Comparison of ENCODE assay signal across 13 cellular contexts in the genomic region with DNA sequence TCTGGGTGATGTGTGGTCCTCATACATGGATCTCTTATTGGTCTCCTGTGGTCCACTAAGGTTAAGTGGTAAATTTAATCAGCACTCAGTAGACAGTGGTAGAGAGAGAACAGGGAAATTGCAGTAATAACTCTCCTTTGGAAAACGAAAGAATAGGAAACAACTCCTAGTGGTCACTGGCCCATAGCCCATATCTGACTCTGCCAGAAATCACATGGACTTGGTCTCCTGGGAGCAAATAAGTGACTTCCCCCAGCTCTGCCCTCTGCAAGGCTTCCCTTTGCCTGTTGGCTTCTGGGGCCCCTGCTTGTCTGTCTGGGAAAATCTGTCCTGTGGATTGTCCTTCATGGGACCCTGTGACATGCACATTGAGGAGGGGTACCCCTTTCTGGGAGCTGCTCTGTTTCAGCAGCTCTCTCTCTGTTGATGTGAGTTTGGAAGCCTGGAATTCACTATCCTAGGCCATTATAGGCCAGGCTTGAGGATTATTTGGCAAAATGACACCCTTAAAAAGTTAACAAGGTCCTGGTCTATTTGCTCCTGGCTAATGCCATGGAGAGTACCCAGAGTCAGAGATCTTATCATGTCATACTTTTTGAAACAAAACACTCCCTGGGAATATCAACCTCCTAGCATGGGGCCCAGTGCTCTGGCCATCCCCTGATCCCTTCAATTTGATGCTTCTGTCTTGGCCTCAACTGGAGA. TPM values are rescaled to one million over a fixed set of nuclear protein-coding genes. Genes with fewer than 3 reads are reported as not detected.
DNase-seq lines count a peak whose midpoint lies in the region; ATAC-seq and TF ChIP-seq lines count a peak whose summit lies in the region.
"Had no signal": no experiment of that assay in that cellular context is flagged by ENCODE, and none has a peak within 500 bp of the region (broad histone marks: within the 10 kb centered on the region; RNA-seq: fewer than 3 reads in every experiment).

No MANE protein-coding gene starts in this region.

- H3K4me3 Mint-ChIP-seq in activated T-helper 2 cell treated with anti-CD3 and anti-CD28 coated beads, Interferon-gamma antibody, Interleukin-2, Interleukin-4, amounts not matched to agents 10 μg/mL and 5 μg/mL and 100 μg/mL, durations not matched to agents 14 hours and 24 hours and 36 hours (ENCODE audit: low read depth), result no peak overlapping the region
- H3K4me3 Mint-ChIP-seq: activated T-cell treated with anti-CD3 and anti-CD28 coated beads, Interleukin-2, amount 50 U/mL, for 24 hours had no signal

- H3K27ac Mint-ChIP-seq in activated T-helper 2 cell treated with anti-CD3 and anti-CD28 coated beads, Interferon-gamma antibody, Interleukin-2, Interleukin-4, amounts not matched to agents 10 μg/mL and 5 μg/mL and 100 μg/mL, durations not matched to agents 14 hours and 24 hours and 36 hours, result no peak overlapping the region
- H3K27ac Mint-ChIP-seq: activated T-cell treated with anti-CD3 and anti-CD28 coated beads, Interleukin-2, amount 50 U/mL, for 24 hours had no signal

- H3K4me3 ChIP-seq in adrenal gland (no peak overlapping the region), stomach (no peak overlapping the region)
- H3K4me3 ChIP-seq: cardiac muscle cell, esophagus muscularis mucosa had no signal

- H3K36me3 Mint-ChIP-seq in activated T-helper 2 cell treated with anti-CD3 and anti-CD28 coated beads, Interferon-gamma antibody, Interleukin-2, Interleukin-4, amounts not matched to agents 10 μg/mL and 5 μg/mL and 100 μg/mL, durations not matched to agents 14 hours and 24 hours and 36 hours (ENCODE audit: low read depth), result no peaks in the 10 kb centered on the region

- H3K27me3 Mint-ChIP-seq in activated T-helper 2 cell treated with anti-CD3 and anti-CD28 coated beads, Interferon-gamma antibody, Interleukin-2, Interleukin-4, amounts not matched to agents 10 μg/mL and 5 μg/mL and 100 μg/mL, durations not matched to agents 14 hours and 24 hours and 36 hours (ENCODE audit: low read depth), result peaks cover 20% of the 10 kb centered on the region

- TF ChIP-seq POLR2A in adrenal gland (IDR thresholded peaks at IDR 0.05) (no peak), stomach (IDR thresholded peaks at IDR 0.05) (no peak)

- H3K36me3 ChIP-seq in adrenal gland (replicated peaks in 1 of 2), result no peaks in the 10 kb centered on the region
- no peaks in the 10 kb centered on the region for H3K36me3 ChIP-seq in stomach
- H3K36me3 ChIP-seq: cardiac muscle cell, esophagus muscularis mucosa had no signal

- H3K27me3 ChIP-seq in adrenal gland, result no peaks in the 10 kb centered on the region
- no peaks in the 10 kb centered on the region for H3K27me3 ChIP-seq in stomach
- H3K27me3 ChIP-seq: cardiac muscle cell had no signal

- H3K9me3 Mint-ChIP-seq in activated T-helper 2 cell treated with anti-CD3 and anti-CD28 coated beads, Interferon-gamma antibody, Interleukin-2, Interleukin-4, amounts not matched to agents 10 μg/mL and 5 μg/mL and 100 μg/mL, durations not matched to agents 14 hours and 24 hours and 36 hours, result no peaks in the 10 kb centered on the region
- H3K9me3 Mint-ChIP-seq: activated T-cell treated with anti-CD3 and anti-CD28 coated beads, Interleukin-2, amount 50 U/mL, for 24 hours had no signal

- intact Hi-C loops in adrenal gland (cut with DNase I), result no loop called here
- intact Hi-C loops in stomach (cut with DNase I; ENCODE audit: low total_unique reads), result no loop called here
- intact Hi-C loops in activated T-helper 2 cell treated with anti-CD3 and anti-CD28 coated beads, Interferon-gamma antibody, Interleukin-2, Interleukin-4, amounts not matched to agents 10 μg/mL and 5 μg/mL and 100 μg/mL, durations not matched to agents 14 hours and 24 hours and 36 hours (cut with micrococcal nuclease), result no loop called here

- no peaks in the 10 kb centered on the region for H3K9me3 ChIP-seq in adrenal gland (replicated peaks in 1 of 3)
- H3K9me3 ChIP-seq in stomach, result no peaks in the 10 kb centered on the region
- H3K9me3 ChIP-seq: esophagus muscularis mucosa had no signal

- H3K4me1 ChIP-seq in adrenal gland (replicated peaks in 1 of 2) (peaks cover 8% of the 10 kb centered on the region in 2 donors), stomach (peaks cover 0 to 10% (median 0%) of the 10 kb centered on the region in 4 donors)

- WGBS in adrenal gland, 4 donors, result 6 to 20% (median 12%) methylated on average over 1 of the region's 1 CpG
- 3 to 25% (median 11%) methylated on average over 1 of the region's 1 CpG for WGBS in stomach, 5 donors

- ATAC-seq in HG03342 (IDR thresholded peaks at IDR 0.05; ENCODE audit: unreplicated experiment), result no peak

- peaks cover 3% of the 10 kb centered on the region for H3K4me1 Mint-ChIP-seq in activated T-helper 2 cell treated with anti-CD3 and anti-CD28 coated beads, Interferon-gamma antibody, Interleukin-2, Interleukin-4, amounts not matched to agents 10 μg/mL and 5 μg/mL and 100 μg/mL, durations not matched to agents 14 hours and 24 hours and 36 hours (ENCODE audit: low read depth)

- H3K27ac ChIP-seq in adrenal gland (peak overlapping the region in 1 of 5 donors; percentile 27), stomach (no peak overlapping the region)
- H3K27ac ChIP-seq: cardiac muscle cell, esophagus muscularis mucosa had no signal

- TF ChIP-seq CTCF in adrenal gland (IDR thresholded peaks at IDR 0.05), result no peak
- TF ChIP-seq CTCF in stomach (IDR thresholded peaks at IDR 0.05), result no peak

- TF ChIP-seq EP300 in stomach (IDR thresholded peaks at IDR 0.05), result no peak

- DNase-seq in GM04503 (ENCODE audit: low read depth), result peak; percentile 68
- peak; percentile 34 to 69 (median 57) for DNase-seq in adrenal gland
- peak; percentile 68 for DNase-seq in kidney tubule cell (ENCODE audit: low spot score)
- DNase-seq in stomach, result peak; percentile 38
- no peak for DNase-seq in NCI-H128 (lab: John Stamatoyannopoulos, UW; ENCODE audit: unreplicated experiment)
- no peak for DNase-seq in activated T-helper 2 cell treated with anti-CD3 and anti-CD28 coated beads, Interferon-gamma antibody, Interleukin-2, Interleukin-4, amounts not matched to agents 10 μg/mL and 5 μg/mL and 100 μg/mL, durations not matched to agents 14 hours and 24 hours and 36 hours (ENCODE audit: low spot score)
- DNase-seq: activated T-cell treated with anti-CD3 and anti-CD28 coated beads, Interleukin-2, amount 50 U/mL, for 24 hours; NCI-H524; occipital lobe; stimulated activated CD4-positive, alpha-beta T cell treated with anti-CD3 and anti-CD28 coated beads, Interleukin-4, amount 100 ng/mL, for 4 hours had no signal

RNA-seq across cellular contexts. Expression of a gene that starts 58.0 kb away (rescaled TPM):
- total RNA-seq in adrenal gland (under 1 TPM in 2 of 8 donors, not detected in 6; 0.08 to 0.11 TPM), stomach (10 to 100 TPM in 2 of 5 donors, 1 to 10 TPM in 2, under 1 TPM in 1; 0.58 to 19.2 (median 7.7) TPM)
- polyA plus RNA-seq in adrenal gland (under 1 TPM in 1 of 3 donors, not detected in 2; 0.03 TPM), stomach (1 to 10 TPM; 4.4 to 7.3 (median 6.7) TPM)
- total RNA-seq in activated T-helper 2 cell treated with anti-CD3 and anti-CD28 coated beads, Interferon-gamma antibody, Interleukin-2, Interleukin-4, amounts not matched to agents 10 μg/mL and 5 μg/mL and 100 μg/mL, durations not matched to agents 14 hours and 24 hours and 36 hours, result 4.6 and 5.0 TPM in 2 replicates
- total RNA-seq: cardiac muscle cell, esophagus muscularis mucosa, occipital lobe had no signal
- polyA plus RNA-seq: cardiac muscle cell had no signal

Comparison
In these comparisons a context has a peak if more than half of its experiments do, and no peak if none do; other contexts are left out.
1. DNase-seq: peak in GM04503 (single experiment), adrenal gland (7 of 7), kidney tubule cell (single experiment) and stomach (single experiment); none in NCI-H128 (single experiment) and activated T-helper 2 cell treated with anti-CD3 and anti-CD28 coated beads, Interferon-gamma antibody, Interleukin-2, Interleukin-4, amounts not matched to agents 10 μg/mL and 5 μg/mL and 100 μg/mL, durations not matched to agents 14 hours and 24 hours and 36 hours (single experiment).